ENCODE assay signal across 7 cellular contexts in the genomic region with DNA sequence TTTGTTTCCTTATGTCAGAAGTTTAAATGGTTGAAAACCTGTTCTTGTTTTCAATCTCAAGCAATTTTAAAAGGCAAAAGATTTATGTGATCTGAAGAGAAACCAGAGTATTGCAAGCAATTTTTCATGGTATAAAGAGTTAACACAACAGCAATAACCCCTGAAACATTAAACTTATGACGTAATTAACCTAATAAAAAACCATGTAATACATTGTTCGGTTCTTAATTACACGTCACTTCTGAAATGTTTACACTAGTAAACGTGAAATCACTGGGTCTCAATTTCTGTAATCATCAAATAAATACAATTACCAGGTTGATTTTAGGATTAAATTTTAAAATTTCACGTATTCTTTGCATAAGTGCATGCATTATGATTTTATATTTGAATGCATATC.
"Had no signal": no experiment of that assay in that cellular context is flagged by ENCODE, and none has a peak within 500 bp of the region (broad histone marks: within the 10 kb centered on the region; RNA-seq: fewer than 3 reads in every experiment).

No MANE protein-coding gene starts in this region.

- H3K4me3 ChIP-seq: GM23248, HAP-1 had no signal

- H3K27ac ChIP-seq: GM23248 had no signal

- H3K9me3 ChIP-seq: HAP-1 had no signal

- H3K9ac ChIP-seq: GM23248 had no signal

- H3K4me1 ChIP-seq: HAP-1 had no signal

- FAIRE-seq: HTR-8/SVneo had no signal

- H2AFZ ChIP-seq: GM23248 had no signal

- H3K36me3 ChIP-seq: HAP-1 had no signal

- DNase-seq: GM23248, GOT3, H7, KBM-7 had no signal

- ATAC-seq: HCT116 had no signal
